20 cellular contexts compared by ENCODE assay signal in the genomic region with DNA sequence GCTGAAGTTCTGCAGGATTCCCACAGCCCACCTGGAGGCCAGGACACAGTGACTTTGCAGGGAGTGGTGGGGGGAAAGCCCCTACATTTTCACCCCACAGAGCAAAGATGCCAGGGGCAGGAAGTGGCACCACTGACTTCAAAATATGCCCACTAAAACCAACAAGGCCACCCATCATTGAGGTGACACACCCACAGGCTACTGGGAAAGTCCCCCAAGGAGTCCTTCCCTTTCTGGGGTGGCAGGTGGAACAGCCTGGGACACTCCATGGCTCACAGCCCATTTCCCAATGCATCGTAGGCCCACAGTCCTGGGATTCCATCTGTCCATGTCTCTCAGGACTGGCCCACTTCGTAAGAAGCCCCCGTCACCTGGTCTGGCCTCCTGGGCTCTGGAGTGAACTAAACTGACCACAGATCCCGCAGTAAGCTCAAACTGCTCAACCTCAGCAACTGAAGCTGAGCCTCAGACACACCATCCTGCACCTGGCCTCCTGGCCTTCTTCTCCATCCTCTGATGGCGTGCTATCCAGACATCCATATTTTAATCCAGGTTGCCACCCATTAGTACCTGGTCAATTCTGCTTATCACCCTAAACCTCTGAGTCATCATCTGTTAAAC. TPM values are rescaled to one million over a fixed set of nuclear protein-coding genes. Genes with fewer than 3 reads are reported as not detected.
A peak's percentile ranks its signal among the peaks of the same experiment; 100 is the strongest.
DNase-seq lines count a peak whose midpoint lies in the region; ATAC-seq, FAIRE-seq and TF ChIP-seq lines count a peak whose summit lies in the region.
"Had no signal": no experiment of that assay in that cellular context is flagged by ENCODE, and none has a peak within 500 bp of the region (broad histone marks: within the 10 kb centered on the region; RNA-seq: fewer than 3 reads in every experiment).

No MANE protein-coding gene starts in this region.

- H3K27me3 ChIP-seq in H9 (ENCODE audit: insufficient read depth, low read length) = no peaks in the 10 kb centered on the region
- H3K27me3 ChIP-seq in dorsolateral prefrontal cortex = peaks cover 0 to 10% (median 0%) of the 10 kb centered on the region in 45 donors

- H2BK15ac ChIP-seq in H9 (ENCODE audit: low read depth, low read length) = no peak overlapping the region

- FAIRE-seq in A549 (lab: Jason Lieb, UNC) = no peak
- FAIRE-seq: G401.6, GM19239, RCC 7860 had no signal

- no peaks in the 10 kb centered on the region for H3K9me3 Mint-ChIP-seq in H9
- H3K9me3 Mint-ChIP-seq in activated naive CD8-positive, alpha-beta T cell treated with anti-CD3 and anti-CD28 coated beads for 36 hours = no peaks in the 10 kb centered on the region
- H3K9me3 Mint-ChIP-seq: CD4-positive, alpha-beta memory T cell had no signal

- H3K79me2 ChIP-seq in H9 (ENCODE audit: insufficient read depth, low read length) = no peaks in the 10 kb centered on the region

- WGBS in A549 (ENCODE audit: missing lambda C conversion rate) = 39% methylated on average over 5 of the region's 5 CpGs
- no CpG with 5 or more reads among the region's 5 CpGs for WGBS in H9 (ENCODE audit: extremely low coverage, insufficient read length, low lambda C conversion rate)

- intact Hi-C loops in dorsolateral prefrontal cortex (cut with DNase I) = no loop called here

- no peak overlapping the region for H3K27ac ChIP-seq in A549
- H3K27ac ChIP-seq in H9 (ENCODE audit: insufficient read length, low read depth, low read length) = no peak overlapping the region
- H3K27ac ChIP-seq in dorsolateral prefrontal cortex = peak overlapping the region in 9 of 59 donors; percentile 16 to 67 (median 51)

- no peak overlapping the region for H2BK12ac ChIP-seq in H9 (ENCODE audit: insufficient read length, low read depth, low read length)

- H3K9me3 ChIP-seq in A549 (no peaks in the 10 kb centered on the region), H9 (ENCODE audit: control insufficient read depth, low read depth, low read length) (no peaks in the 10 kb centered on the region)

- no peaks in the 10 kb centered on the region for H4K20me1 ChIP-seq in H9 (ENCODE audit: control insufficient read depth, insufficient read depth, insufficient read length)

- no peaks in the 10 kb centered on the region; the same call in 1 of the 2 replicates for H3K27me3 Mint-ChIP-seq in H9 (ENCODE audit: low read depth)
- peaks cover 8% of the 10 kb centered on the region for H3K27me3 Mint-ChIP-seq in activated naive CD8-positive, alpha-beta T cell treated with anti-CD3 and anti-CD28 coated beads for 36 hours

- no peak overlapping the region for H3K4ac ChIP-seq in H9 (ENCODE audit: low read depth, low read length)

- H3K56ac ChIP-seq in H9 (ENCODE audit: insufficient read length, low read depth, low read length) = no peak overlapping the region

- CTCF ChIA-PET in A549 (lab: Yijun Ruan, JAX) = interaction anchor here (0.8 to 18.3 kb wide), 4 partner anchors 9 to 191 kb away, joined by 3 to 571 read pairs (median 50); a partner anchor contains a TSS

- H3K4me2 ChIP-seq in A549 = no peak overlapping the region
- H3K4me2 ChIP-seq in H9 (ENCODE audit: insufficient read depth, insufficient read length, low read length) = no peak overlapping the region

- POLR2A ChIA-PET in A549 (lab: Yijun Ruan, JAX) = interaction anchor here (0.6 kb wide), 1 partner anchor 697 kb away, joined by 4 read pairs; no protein-coding TSS in a partner anchor

- H3K23ac ChIP-seq in H9 (ENCODE audit: insufficient read length, low read depth, low read length) = no peak overlapping the region

- no peak overlapping the region for H2BK120ac ChIP-seq in H9 (ENCODE audit: low read depth, low read length, poor library complexity, severe bottlenecking)

- TF ChIP-seq RAD21 in A549 (conservative IDR thresholded peaks at IDR 0.05 in 1 of 2, IDR thresholded peaks at IDR 0.05 in 1 of 2) = no peak

- no peak overlapping the region for H3K4me3 Mint-ChIP-seq in H9
- no peak overlapping the region for H3K4me3 Mint-ChIP-seq in activated naive CD8-positive, alpha-beta T cell treated with anti-CD3 and anti-CD28 coated beads for 36 hours
- H3K4me3 Mint-ChIP-seq: CD4-positive, alpha-beta memory T cell had no signal

- H3K23me2 ChIP-seq in H9 (ENCODE audit: insufficient read length, low read depth, low read length, poor library complexity, severe bottlenecking) = no peaks in the 10 kb centered on the region

- H2AK5ac ChIP-seq in H9 (ENCODE audit: insufficient read length, low read length) = no peak overlapping the region

- no peak overlapping the region for H3K27ac Mint-ChIP-seq in H9
- H3K27ac Mint-ChIP-seq in activated naive CD8-positive, alpha-beta T cell treated with anti-CD3 and anti-CD28 coated beads for 36 hours = no peak overlapping the region
- H3K27ac Mint-ChIP-seq: CD4-positive, alpha-beta memory T cell had no signal

- H3T11ph ChIP-seq in H9 (ENCODE audit: low read length) = no peak overlapping the region

- H3K79me1 ChIP-seq in H9 (ENCODE audit: insufficient read depth, low read depth, low read length, poor library complexity, severe bottlenecking) = no peaks in the 10 kb centered on the region

- H3K4me3 ChIP-seq in A549 (no peak overlapping the region), dorsolateral prefrontal cortex (no peak overlapping the region)

- no peak overlapping the region for H2BK20ac ChIP-seq in H9 (ENCODE audit: low read depth, low read length, poor library complexity, severe bottlenecking)

- H4K91ac ChIP-seq in H9 (ENCODE audit: insufficient read length, low read depth, low read length) = no peak overlapping the region

- no peak overlapping the region for H2AFZ ChIP-seq in H9 (ENCODE audit: low read length)

- H4K8ac ChIP-seq in H9 (replicated peaks; ENCODE audit: insufficient read length, low read depth, low read length) = no peak overlapping the region

- DNase-seq in A549 (ENCODE audit: low read depth in 1 of 2, low spot score in 1 of 2) = no peak
- peak; percentile 22 for DNase-seq in H9
- DNase-seq in RPMI8226 = peak; percentile 75
- peak; percentile 51 for DNase-seq in mesenteric fat pad (ENCODE audit: low spot score)
- no peak for DNase-seq in NCI-H748 (lab: John Stamatoyannopoulos, UW; ENCODE audit: unreplicated experiment)
- no peak for DNase-seq in dorsolateral prefrontal cortex
- DNase-seq in activated naive CD8-positive, alpha-beta T cell treated with anti-CD3 and anti-CD28 coated beads for 36 hours = no peak
- DNase-seq: CD4-positive, alpha-beta memory T cell; KG1; NCI-H1105 treated with DMSO at 0.1 percent for 48 hours; NCI-H187; NCI-H446; NCI-H748 treated with DMSO at 0.1 percent for 48 hours; SHP77 treated with DMSO at 0.1 percent for 48 hours had no signal

- no peak overlapping the region for H2BK5ac ChIP-seq in H9 (ENCODE audit: insufficient read length, low read length)

- no peak for TF ChIP-seq POLR2A in A549 (IDR thresholded peaks at IDR 0.05; ENCODE audit: low read length)

- no peaks in the 10 kb centered on the region for H3K36me3 Mint-ChIP-seq in H9 (ENCODE audit: insufficient read depth in 1 of 3, low read depth in 3 of 3)
- H3K36me3 Mint-ChIP-seq in activated naive CD8-positive, alpha-beta T cell treated with anti-CD3 and anti-CD28 coated beads for 36 hours = no peaks in the 10 kb centered on the region
- H3K36me3 Mint-ChIP-seq: CD4-positive, alpha-beta memory T cell had no signal

- no peaks in the 10 kb centered on the region for H3K4me1 ChIP-seq in A549
- H3K4me1 ChIP-seq in H9 (ENCODE audit: insufficient read depth, low read length) = no peaks in the 10 kb centered on the region

- H3K18ac ChIP-seq in H9 (ENCODE audit: insufficient read length, low read depth, low read length) = no peak overlapping the region

- no peak overlapping the region for H4K5ac ChIP-seq in H9 (ENCODE audit: insufficient read length, low read depth, low read length)

- no peak overlapping the region for H3K9ac ChIP-seq in H9 (ENCODE audit: extremely low read depth, insufficient read length, low read length)

- no peak for TF ChIP-seq EP300 in A549 (IDR thresholded peaks at IDR 0.05)

- no peak overlapping the region; the same call in 1 of the 2 replicates for H3K14ac ChIP-seq in H9 (ENCODE audit: insufficient read depth, low read length)

- ATAC-seq in A549 (no peak), HG02798 (IDR thresholded peaks at IDR 0.05; ENCODE audit: poor library complexity, unreplicated experiment) (no peak)
- ATAC-seq: HCT116 had no signal

- H3K4me1 Mint-ChIP-seq in H9 = peaks cover 11 to 22% of the 10 kb centered on the region in 2 experiments; a peak in 3 of 4 replicates
- peaks cover 20% of the 10 kb centered on the region for H3K4me1 Mint-ChIP-seq in activated naive CD8-positive, alpha-beta T cell treated with anti-CD3 and anti-CD28 coated beads for 36 hours

- TF ChIP-seq CTCF in A549 (IDR thresholded peaks at IDR 0.05) = no peak
- TF ChIP-seq CTCF in H9 (conservative IDR thresholded peaks at IDR 0.05) = no peak
- TF ChIP-seq CTCF in dorsolateral prefrontal cortex (IDR thresholded peaks at IDR 0.05 in 54 of 56, conservative IDR thresholded peaks at IDR 0.05 in 2 of 56; ENCODE audit: low read depth in 1 of 56, partially characterized antibody in 56 of 56) = no peak

RNA-seq across cellular contexts. Expression of a gene that starts 7.5 kb away (rescaled TPM):
- polyA plus RNA-seq in A549 (2011; rRNA removed) (not detected in 2 replicates), A549 (2017; fragmentation: RNase III; extraction: RNeasy Plus Mini Kit Qiagen cat#74134 plus additional on column Dnase treatment) (not detected in 3 replicates)
- polyA plus RNA-seq in A549 (2012; cell fraction: cytosol; rRNA removed) = not detected in 2 replicates
- polyA plus RNA-seq in A549 (2012; cell fraction: nucleus; rRNA removed) = not detected in 2 replicates
- not detected in 2 replicates for polyA minus RNA-seq in A549 (2011; rRNA and poly(A)+ RNA removed)
- total RNA-seq in H9 (2021) (not detected in 2 replicates), mesenteric fat pad (not detected), dorsolateral prefrontal cortex (1 to 10 TPM in 5 of 120 experiments, under 1 TPM in 5, not detected in 110; 0.57 to 1.6 (median 1.0) TPM)
- not detected for total RNA-seq in activated naive CD8-positive, alpha-beta T cell treated with anti-CD3 and anti-CD28 coated beads for 36 hours
- total RNA-seq: A673; CD4-positive, alpha-beta memory T cell had no signal
- polyA plus RNA-seq: CD4-positive, alpha-beta memory T cell had no signal

RNA-seq across cellular contexts. Expression of a gene that starts 14.2 kb away (rescaled TPM):
- polyA plus RNA-seq in A549 (2011; rRNA removed) (not detected in 2 replicates), A549 (2017; fragmentation: RNase III; extraction: RNeasy Plus Mini Kit Qiagen cat#74134 plus additional on column Dnase treatment) (not detected in 3 replicates)
- not detected in 2 replicates for polyA plus RNA-seq in A549 (2012; cell fraction: cytosol; rRNA removed)
- polyA plus RNA-seq in A549 (2012; cell fraction: nucleus; rRNA removed) = not detected in 2 replicates
- polyA minus RNA-seq in A549 (2011; rRNA and poly(A)+ RNA removed) = not detected in 2 replicates
- total RNA-seq in H9 (2021) (not detected in 2 replicates), mesenteric fat pad (5.1 TPM), dorsolateral prefrontal cortex (not detected)
- total RNA-seq in activated naive CD8-positive, alpha-beta T cell treated with anti-CD3 and anti-CD28 coated beads for 36 hours = not detected
- total RNA-seq: A673; CD4-positive, alpha-beta memory T cell had no signal
- polyA plus RNA-seq: CD4-positive, alpha-beta memory T cell had no signal

RNA-seq across cellular contexts. Expression of a gene that starts 51.3 kb away (rescaled TPM):
- polyA plus RNA-seq in A549 (2011; rRNA removed) (not detected in 2 replicates), A549 (2017; fragmentation: RNase III; extraction: RNeasy Plus Mini Kit Qiagen cat#74134 plus additional on column Dnase treatment) (not detected in 3 replicates)
- polyA plus RNA-seq in A549 (2012; cell fraction: cytosol; rRNA removed) = not detected in 2 replicates
- polyA plus RNA-seq in A549 (2012; cell fraction: nucleus; rRNA removed) = not detected in 2 replicates
- polyA minus RNA-seq in A549 (2011; rRNA and poly(A)+ RNA removed) = not detected in 2 replicates
- total RNA-seq in H9 (2021) (not detected in 2 replicates), mesenteric fat pad (2.1 TPM), dorsolateral prefrontal cortex (1 to 10 TPM in 2 of 120 experiments, under 1 TPM in 13, not detected in 105; 0.32 to 2.0 (median 0.47) TPM)
- total RNA-seq in activated naive CD8-positive, alpha-beta T cell treated with anti-CD3 and anti-CD28 coated beads for 36 hours = not detected
- total RNA-seq: A673; CD4-positive, alpha-beta memory T cell had no signal
- polyA plus RNA-seq: CD4-positive, alpha-beta memory T cell had no signal

Comparison
In these comparisons a context has a peak if more than half of its experiments do, and no peak if none do; other contexts are left out.
1. DNase-seq: peak in H9 (single experiment), RPMI8226 (single experiment) and mesenteric fat pad (single experiment); none in A549 (0 of 2), NCI-H748 (single experiment), dorsolateral prefrontal cortex (0 of 10) and activated naive CD8-positive, alpha-beta T cell treated with anti-CD3 and anti-CD28 coated beads for 36 hours (single experiment).